ENCODE assay signal across 16 cellular contexts in the genomic region with DNA sequence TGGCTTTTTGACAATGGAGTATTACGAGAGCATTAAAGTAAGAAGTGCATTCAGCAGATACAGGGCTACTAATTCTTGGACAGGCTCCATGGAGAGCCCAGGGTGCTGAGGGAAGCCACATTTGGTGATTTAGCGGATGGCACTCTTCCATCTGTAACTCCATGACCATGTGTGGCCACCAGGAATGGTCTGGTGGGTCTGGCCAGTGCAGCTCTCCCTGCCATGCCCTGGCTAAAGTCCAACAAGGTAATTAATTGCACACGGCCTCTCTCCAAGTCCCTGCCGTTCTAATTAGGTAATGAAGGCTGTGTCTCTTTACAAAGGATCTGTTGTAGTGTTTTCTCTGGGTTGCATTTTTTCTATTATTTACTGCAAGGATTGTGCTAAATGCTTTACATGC. TPM values are rescaled to one million over a fixed set of nuclear protein-coding genes. Genes with fewer than 3 reads are reported as not detected.
DNase-seq lines count a peak whose midpoint lies in the region; TF ChIP-seq lines count a peak whose summit lies in the region.
"Had no signal": no experiment of that assay in that cellular context is flagged by ENCODE, and none has a peak within 500 bp of the region (broad histone marks: within the 10 kb centered on the region; RNA-seq: fewer than 3 reads in every experiment).

No MANE protein-coding gene starts in this region.

- in situ Hi-C loops in G401 (cut with HindIII; ENCODE audit: low sequenced_read_pairs): loop anchor here (25.0 kb wide), 1 partner anchor 339 kb away; no protein-coding TSS in a partner anchor

- H4K20me1 ChIP-seq in SK-N-SH (ENCODE audit: insufficient read depth) (no peaks in the 10 kb centered on the region), OCI-LY7 (ENCODE audit: insufficient read depth, low read length) (no peaks in the 10 kb centered on the region)

- no TSS peak for BruUV-seq in OCI-LY7 (replicated peaks; lab: Mats Ljungman, UMichigan)

- no peaks in the 10 kb centered on the region for H3K9me2 ChIP-seq in SK-N-SH
- no peaks in the 10 kb centered on the region for H3K9me2 ChIP-seq in OCI-LY7 (ENCODE audit: insufficient read depth, low read length)

- intact Hi-C loops in OCI-LY7 (cut with micrococcal nuclease; ENCODE audit: unreplicated experiment): no loop called here
- intact Hi-C loops in cardiac septum (cut with DNase I): no loop called here

- peak; percentile 88 for DNase-seq in G401 (ENCODE audit: low spot score)
- peak; percentile 44 for DNase-seq in NCI-H69 (lab: John Stamatoyannopoulos, UW)
- peak; percentile 87 for DNase-seq in SK-N-SH
- peak; percentile 13 for DNase-seq in epidermal melanocyte (ENCODE audit: insufficient read length, low spot score)
- DNase-seq in OCI-LY7 (ENCODE audit: low spot score): no peak
- DNase-seq in cardiac septum (ENCODE audit: low spot score): no peak
- DNase-seq in NCI-H1092 (lab: John Stamatoyannopoulos, UW): no peak
- DNase-seq: CD8-positive, alpha-beta memory T cell; DMS 273 treated with DMSO at 0.1 percent for 48 hours; DMS79 had no signal

- no peaks in the 10 kb centered on the region for H3K9me3 ChIP-seq in SK-N-SH
- H3K9me3 ChIP-seq in OCI-LY7 (ENCODE audit: low read length): no peaks in the 10 kb centered on the region

- no peaks in the 10 kb centered on the region for H3F3A ChIP-seq in SK-N-SH (replicated peaks; ENCODE audit: insufficient read depth)

- TF ChIP-seq EP300 in SK-N-SH (IDR thresholded peaks at IDR 0.05; ENCODE audit: borderline replicate concordance in 1 of 2, low read depth in 1 of 2, low read length in 1 of 2): peak in 1 of 2 experiments; percentile 73; a peak in 2 of 4 replicates

- WGBS in SK-N-SH (ENCODE audit: low lambda C conversion rate): 3% methylated on average over 4 of the region's 4 CpGs

- H3K27ac ChIP-seq in SK-N-SH (ENCODE audit: low read depth in 2 of 2, low read length in 1 of 2): no peak overlapping the region
- no peak overlapping the region for H3K27ac ChIP-seq in OCI-LY7 (ENCODE audit: low read depth, low read length, poor library complexity, severe bottlenecking)
- H3K27ac ChIP-seq: A549 had no signal

- peaks cover 6% of the 10 kb centered on the region; the same call in 1 of the 2 replicates for H3K27me3 ChIP-seq in SK-N-SH (ENCODE audit: insufficient read depth)

- CTCF ChIA-PET in SK-N-SH (lab: Yijun Ruan, JAX) (interaction anchor here (1.5 kb wide), 1 partner anchor 51 kb away, joined by 4 read pairs; no protein-coding TSS in a partner anchor), OCI-LY7 (lab: Charles Lee; ENCODE audit: unreplicated experiment) (no interaction called here)

- TF ChIP-seq CTCF in SK-N-SH (IDR thresholded peaks at IDR 0.05) (no peak), OCI-LY7 (conservative IDR thresholded peaks at IDR 0.05; ENCODE audit: low read length) (no peak)

- H3K36me3 ChIP-seq in SK-N-SH (replicated peaks in 1 of 2; ENCODE audit: control insufficient read depth in 1 of 2, insufficient read depth in 2 of 2, low read length in 1 of 2) (no peaks in the 10 kb centered on the region), OCI-LY7 (ENCODE audit: insufficient read depth, low read length) (no peaks in the 10 kb centered on the region)

- no peak overlapping the region for H3K9ac ChIP-seq in SK-N-SH

- TF ChIP-seq RAD21 in SK-N-SH (IDR thresholded peaks at IDR 0.05; ENCODE audit: low read length): no peak; the same call in 1 of the 2 replicates

- H3K4me1 ChIP-seq in SK-N-SH (ENCODE audit: control insufficient read depth in 1 of 2, insufficient read depth in 2 of 2, low read depth in 1 of 2, low read length in 1 of 2) (no peaks in the 10 kb centered on the region; a peak in 1 of 4 replicates), OCI-LY7 (ENCODE audit: insufficient read depth, low read length, poor library complexity, severe bottlenecking) (no peaks in the 10 kb centered on the region)
- H3K4me1 ChIP-seq: A549 had no signal

- no peak overlapping the region for H3K4me3 ChIP-seq in SK-N-SH (ENCODE audit: low read depth in 2 of 2, low read length in 1 of 2)
- H3K4me3 ChIP-seq in OCI-LY7 (ENCODE audit: low read depth, low read length, poor library complexity, severe bottlenecking): no peak overlapping the region
- H3K4me3 ChIP-seq: A549 had no signal

- H3K4me2 ChIP-seq in SK-N-SH (no peak overlapping the region), OCI-LY7 (ENCODE audit: low read length) (no peak overlapping the region)
- H3K4me2 ChIP-seq: A549 had no signal

- H3K79me2 ChIP-seq in SK-N-SH (ENCODE audit: insufficient read depth) (no peaks in the 10 kb centered on the region), OCI-LY7 (ENCODE audit: insufficient read depth, low read depth, low read length) (no peaks in the 10 kb centered on the region)

- H2AFZ ChIP-seq in SK-N-SH (ENCODE audit: low read depth) (no peak overlapping the region), OCI-LY7 (ENCODE audit: low read length) (no peak overlapping the region)

- POLR2A ChIA-PET in SK-N-SH (lab: Yijun Ruan, JAX): interaction anchor here (0.6 kb wide), 1 partner anchor 8 kb away, joined by 3 read pairs; no protein-coding TSS in a partner anchor
- POLR2A ChIA-PET in OCI-LY7 (lab: Charles Lee): no interaction called here

TF ChIP-seq in SK-N-SH, 30 proteins besides CTCF, POLR2A, EP300 and RAD21:
- TF ChIP-seq SIN3A (IDR thresholded peaks at IDR 0.05; ENCODE audit: borderline replicate concordance, low read depth, low read length) (no peak), MXI1 (IDR thresholded peaks at IDR 0.05; ENCODE audit: low read depth, low read length) (peak; percentile 81), RCOR1 (IDR thresholded peaks at IDR 0.05; ENCODE audit: low read length) (peak; percentile 84), CHD2 (IDR thresholded peaks at IDR 0.05; ENCODE audit: low read length, partially characterized antibody) (peak; percentile 88), JUND (IDR thresholded peaks at IDR 0.05) (no peak), EZH2phosphoT487 (IDR thresholded peaks at IDR 0.05; ENCODE audit: borderline replicate concordance, low read depth) (no peak), SMC3 (IDR thresholded peaks at IDR 0.05; ENCODE audit: low read depth, low read length) (no peak)

RNA-seq across cellular contexts. Expression of a gene that starts 4.3 kb away (rescaled TPM):
- total RNA-seq in G401 (2014; rRNA removed; shearing (Covaris generic)): 22.5 and 49.8 TPM in 2 replicates
- polyA plus RNA-seq in SK-N-SH (2012; rRNA removed): 0.18 and 0.44 TPM in 2 replicates
- 0.06 and 0.64 TPM in 2 replicates for polyA plus RNA-seq in SK-N-SH (2012; cell fraction: cytosol; rRNA removed)
- polyA plus RNA-seq in SK-N-SH (2012; cell fraction: nucleus; rRNA removed): 0.55 and 1.3 TPM in 2 replicates
- total RNA-seq in OCI-LY7 (2014; rRNA removed; shearing (Covaris generic)): not detected in 2 replicates
- total RNA-seq in OCI-LY7 (2022) (not detected in 2 replicates), cardiac septum (0.62 TPM)
- total RNA-seq: H4 had no signal
- polyA plus RNA-seq: AG04450, CD14-positive monocyte had no signal

RNA-seq across cellular contexts. Expression of a gene that starts 7.3 kb away (rescaled TPM):
- total RNA-seq in G401 (2014; rRNA removed; shearing (Covaris generic)): 0.18 and 0.44 TPM in 2 replicates
- 0.84 and 1.2 TPM in 2 replicates for polyA plus RNA-seq in SK-N-SH (2012; rRNA removed)
- polyA plus RNA-seq in SK-N-SH (2012; cell fraction: cytosol; rRNA removed): 0.68 and 1.4 TPM in 2 replicates
- 0.48 and 0.67 TPM in 2 replicates for polyA plus RNA-seq in SK-N-SH (2012; cell fraction: nucleus; rRNA removed)
- not detected in 2 replicates for total RNA-seq in OCI-LY7 (2014; rRNA removed; shearing (Covaris generic))
- total RNA-seq in OCI-LY7 (2022): not detected in 2 replicates
- total RNA-seq in cardiac septum: not detected
- total RNA-seq: CD8-positive, alpha-beta memory T cell; H4; HepG2 had no signal
- polyA plus RNA-seq: BJ; CD14-positive monocyte; CD8-positive, alpha-beta memory T cell; HepG2 had no signal

RNA-seq across cellular contexts. Expression of a gene that starts 59.7 kb away (rescaled TPM):
- 22.0 and 27.8 TPM in 2 replicates for total RNA-seq in G401 (2014; rRNA removed; shearing (Covaris generic))
- polyA plus RNA-seq in SK-N-SH (2012; rRNA removed): not detected in 2 replicates
- not detected in 2 replicates for polyA plus RNA-seq in SK-N-SH (2012; cell fraction: cytosol; rRNA removed)
- polyA plus RNA-seq in SK-N-SH (2012; cell fraction: nucleus; rRNA removed): not detected in 2 replicates
- total RNA-seq in OCI-LY7 (2014; rRNA removed; shearing (Covaris generic)): not detected in 2 replicates
- total RNA-seq in OCI-LY7 (2022): not detected in 2 replicates
- 568 TPM for total RNA-seq in cardiac septum
- total RNA-seq: CD8-positive, alpha-beta memory T cell; H4; HepG2 had no signal
- polyA plus RNA-seq: A549; AG04450; BJ; CD14-positive monocyte; CD8-positive, alpha-beta memory T cell; HepG2 had no signal

Comparison
In these comparisons a context has a peak if more than half of its experiments do, and no peak if none do; other contexts are left out.
1. DNase-seq: peak in G401 (single experiment), NCI-H69 (single experiment), SK-N-SH (single experiment) and epidermal melanocyte (single experiment); none in OCI-LY7 (single experiment), cardiac septum (single experiment) and NCI-H1092 (single experiment).
2. RNA of a gene that starts 4.3 kb away (total RNA-seq): 22.5 to 49.8 TPM in G401; 0.62 TPM in cardiac septum (single experiment) and not detected in OCI-LY7; every median in the first group is over 10 times any median in the second.
3. RNA of a gene that starts 59.7 kb away (total RNA-seq): 568 TPM in cardiac septum (single experiment) and 22.0 to 27.8 TPM in G401; not detected in OCI-LY7; every median in the first group is over 10 times any median in the second.